8 cellular contexts compared by ENCODE assay signal in the genomic region with DNA sequence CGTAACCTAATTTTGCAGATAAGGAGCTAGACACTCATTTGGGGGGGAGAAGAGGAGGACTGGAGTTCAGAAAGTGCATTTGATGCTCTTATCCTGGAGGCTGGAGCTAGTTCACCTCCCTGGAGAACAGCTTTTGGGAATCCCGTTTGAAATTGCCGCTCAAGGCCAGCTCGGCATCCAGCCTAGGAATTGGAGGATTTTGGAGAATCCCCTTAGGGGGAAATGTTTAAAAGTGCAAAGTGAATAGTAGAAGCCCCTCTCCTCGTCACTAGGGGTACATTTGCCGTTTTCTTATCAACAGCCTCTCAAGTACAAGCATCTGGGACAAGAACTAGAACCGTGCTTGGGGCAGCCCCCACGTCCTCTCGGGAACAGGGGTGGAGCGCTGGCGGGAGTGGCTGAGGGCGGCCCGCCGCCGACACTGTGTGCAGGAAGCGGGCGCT. TPM values are rescaled to one million over a fixed set of nuclear protein-coding genes. Genes with fewer than 3 reads are reported as not detected.
DNase-seq lines count a peak whose midpoint lies in the region; ATAC-seq and TF ChIP-seq lines count a peak whose summit lies in the region.

No MANE protein-coding gene starts in this region.

- H3K9me3 Mint-ChIP-seq in T-cell, result no peaks in the 10 kb centered on the region

- peak overlapping the region; percentile 63 for H3K4me2 ChIP-seq in mesendoderm (ENCODE audit: low read length)

- H3K79me1 ChIP-seq in mesendoderm (ENCODE audit: low read length), result peaks cover 6% of the 10 kb centered on the region

- DNase-seq in AG04449 (ENCODE audit: low read depth, low spot score) (no peak), T-cell (peak in 17 of 34 experiments; percentile 24 to 57 (median 40)), dorsolateral prefrontal cortex (peak in 2 of 10 donors; percentile 70 to 80), mesendoderm (peak; percentile 78), testis (peak; percentile 88), OCI-M2 (lab: John Stamatoyannopoulos, UW; ENCODE audit: unreplicated experiment) (no peak)

- H3K9me3 ChIP-seq in testis, result no peaks in the 10 kb centered on the region

- no peak overlapping the region for H4K5ac ChIP-seq in mesendoderm (ENCODE audit: low read length)

- no peak overlapping the region for H3K4ac ChIP-seq in mesendoderm (ENCODE audit: low read depth, low read length)

- peak overlapping the region; percentile 11 for H2BK5ac ChIP-seq in mesendoderm (ENCODE audit: low read length)

- TF ChIP-seq CTCF in AG04449 (IDR thresholded peaks at IDR 0.05; ENCODE audit: insufficient read depth, low read length, missing control alignments), result peak; percentile 3
- TF ChIP-seq CTCF in dorsolateral prefrontal cortex (IDR thresholded peaks at IDR 0.05 in 54 of 56, conservative IDR thresholded peaks at IDR 0.05 in 2 of 56; ENCODE audit: low read depth in 1 of 56, partially characterized antibody in 56 of 56), result no peak
- TF ChIP-seq CTCF in testis (IDR thresholded peaks at IDR 0.05), result no peak

- peak overlapping the region; percentile 94 to 99 for H3K27ac Mint-ChIP-seq in T-cell

- no peak overlapping the region for H2BK15ac ChIP-seq in mesendoderm (replicated peaks; ENCODE audit: low read depth)

- no peaks in the 10 kb centered on the region for H3K27me3 Mint-ChIP-seq in T-cell

- H3K4me1 Mint-ChIP-seq in T-cell, result peaks cover 32 to 41% (median 33%) of the 10 kb centered on the region in 3 donors

- H3K79me2 ChIP-seq in mesendoderm (ENCODE audit: control insufficient read depth, insufficient read depth, low read length), result peaks cover 31% of the 10 kb centered on the region

- peak overlapping the region; percentile 84 for H3K9ac ChIP-seq in mesendoderm (ENCODE audit: low read length)

- H3K4me1 ChIP-seq in mesendoderm (ENCODE audit: control insufficient read depth, low read depth, low read length) (peaks cover 4% of the 10 kb centered on the region), testis (peaks cover 22% of the 10 kb centered on the region)

- H3K36me3 ChIP-seq in mesendoderm (ENCODE audit: control insufficient read depth, insufficient read depth, low read length) (no peaks in the 10 kb centered on the region), testis (ENCODE audit: low read depth, missing control alignments) (no peaks in the 10 kb centered on the region)

- peak overlapping the region; percentile 93 for H4K8ac ChIP-seq in mesendoderm (ENCODE audit: low read depth, low read length)

- no peak overlapping the region for H3K23ac ChIP-seq in mesendoderm (ENCODE audit: low read length)

- H3K27me3 ChIP-seq in dorsolateral prefrontal cortex (no peaks in the 10 kb centered on the region), mesendoderm (ENCODE audit: insufficient read depth, low read length, poor library complexity) (no peaks in the 10 kb centered on the region), testis (no peaks in the 10 kb centered on the region)

- H2AK5ac ChIP-seq in mesendoderm (ENCODE audit: low read length), result peak overlapping the region; percentile 48

- CTCF ChIA-PET in AG04449 (lab: Yijun Ruan, JAX) (interaction anchor here (0.9 to 1.3 kb wide), 3 partner anchors 76 to 207 kb away, joined by 3 to 4 read pairs (median 3); no protein-coding TSS in a partner anchor), T-cell (lab: Charles Lee) (interaction anchor here in 1 of 2 donors (0.6 to 1.3 kb wide), 2 partner anchors 80 to 205 kb away, joined by 3 to 7 read pairs; no protein-coding TSS in a partner anchor)

- WGBS in mesendoderm (ENCODE audit: extremely low coverage, insufficient coverage, low lambda C conversion rate), result no CpG with 5 or more reads among the region's 17 CpGs
- WGBS in testis, 2 donors, result 0% methylated on average over 6 to 17 of the region's 17 CpGs

- peaks cover 4% of the 10 kb centered on the region for H3K36me3 Mint-ChIP-seq in T-cell

- H3K4me3 ChIP-seq in AG04449 (ENCODE audit: low read depth, low read length) (peak overlapping the region; percentile 86), dorsolateral prefrontal cortex (peak overlapping the region; percentile 55 to 92 (median 82)), mesendoderm (ENCODE audit: low read length) (no peak overlapping the region), testis (peak overlapping the region; percentile 92 to 94)

- H3K27ac ChIP-seq in dorsolateral prefrontal cortex (peak overlapping the region; percentile 73 to 100 (median 99)), mesendoderm (ENCODE audit: low read depth, low read length) (peak overlapping the region; percentile 99), testis (peak overlapping the region; percentile 93 to 100)

- peak overlapping the region; percentile 98 for H3K56ac ChIP-seq in mesendoderm (ENCODE audit: low read length)

- ATAC-seq in GM18858 (IDR thresholded peaks at IDR 0.05; ENCODE audit: unreplicated experiment) (peak; percentile 6), HG03139 (IDR thresholded peaks at IDR 0.05; ENCODE audit: unreplicated experiment) (peak; percentile 26), T-cell (replicated peaks in 1 of 4) (peak; percentile 5 to 41 (median 30))

- H2BK120ac ChIP-seq in mesendoderm (ENCODE audit: low read depth, low read length), result no peak overlapping the region

- H3K4me3 Mint-ChIP-seq in T-cell, result peak overlapping the region; percentile 88 to 95 (median 93)

- no peak for TF ChIP-seq POLR2A in testis (IDR thresholded peaks at IDR 0.05)

- intact Hi-C loops in dorsolateral prefrontal cortex (cut with DNase I) (loop anchor here (5.0 to 10.0 kb wide), 3 partner anchors 40 to 172 kb away; a partner anchor contains a TSS), testis (cut with DNase I; ENCODE audit: low total_unique reads) (loop anchor here (5.0 kb wide), 1 partner anchor 100 kb away; a partner anchor contains a TSS)

- POLR2A ChIA-PET in AG04449 (lab: Yijun Ruan, JAX) (interaction anchor here (1.2 to 2.2 kb wide), 3 partner anchors 22 to 104 kb away, joined by 3 to 6 read pairs (median 5); no protein-coding TSS in a partner anchor), T-cell (lab: Charles Lee) (interaction anchor here (0.7 kb wide), 2 partner anchors 14 to 103 kb away, joined by 3 read pairs; no protein-coding TSS in a partner anchor)

- peak overlapping the region; percentile 96 for H3K18ac ChIP-seq in mesendoderm (ENCODE audit: low read length)

RNA-seq across cellular contexts. Expression of a gene that starts 1.3 kb away (rescaled TPM):
- total RNA-seq in T-cell (100 to 1,000 TPM in 3 of 5 donors, 10 to 100 TPM in 2; 85.9 to 113 (median 100) TPM), dorsolateral prefrontal cortex (10 to 100 TPM; 40.2 to 72.9 (median 52.6) TPM), testis (100 to 1,000 TPM; 103 to 106 TPM)
- 33.3 TPM for polyA plus RNA-seq in mesendoderm (2013, experiment 1 of 2)
- 31.8 TPM for polyA plus RNA-seq in mesendoderm (2013, experiment 2 of 2)
- polyA plus RNA-seq in testis (ENCODE audit: insufficient read depth, low read depth, low replicate concordance), result 67.6 TPM

RNA-seq across cellular contexts. Expression of a gene that starts 6.7 kb away (rescaled TPM):
- total RNA-seq in T-cell, result under 1 TPM in 4 of 5 donors, not detected in 1; 0.29 to 0.44 (median 0.38) TPM
- total RNA-seq in dorsolateral prefrontal cortex, result 100 to 1,000 TPM in 7 of 120 experiments, 10 to 100 TPM in 113; 17.1 to 155 (median 53.8) TPM
- polyA plus RNA-seq in mesendoderm (2013, experiment 1 of 2), result 0.60 TPM
- 0.77 TPM for polyA plus RNA-seq in mesendoderm (2013, experiment 2 of 2)
- total RNA-seq in testis, result 10 to 100 TPM; 54.7 to 76.8 TPM
- polyA plus RNA-seq in testis (ENCODE audit: insufficient read depth, low read depth, low replicate concordance), result 32.5 TPM

Comparison
In these comparisons a context has a peak if more than half of its experiments do, and no peak if none do; other contexts are left out.
1. DNase-seq: peak in mesendoderm (single experiment) and testis (single experiment); none in AG04449 (single experiment) and OCI-M2 (single experiment).
2. RNA of a gene that starts 6.7 kb away (total RNA-seq): 54.7 to 76.8 TPM in testis and 17.1 to 155 TPM in dorsolateral prefrontal cortex; 0.29 to 0.44 TPM in T-cell; every median in the first group is over 10 times any median in the second.
3. Peak in every context shown above with its lines, with median percentiles within 50 percentile points of each other: ATAC-seq and H3K27ac ChIP-seq.